In the genomic region with DNA sequence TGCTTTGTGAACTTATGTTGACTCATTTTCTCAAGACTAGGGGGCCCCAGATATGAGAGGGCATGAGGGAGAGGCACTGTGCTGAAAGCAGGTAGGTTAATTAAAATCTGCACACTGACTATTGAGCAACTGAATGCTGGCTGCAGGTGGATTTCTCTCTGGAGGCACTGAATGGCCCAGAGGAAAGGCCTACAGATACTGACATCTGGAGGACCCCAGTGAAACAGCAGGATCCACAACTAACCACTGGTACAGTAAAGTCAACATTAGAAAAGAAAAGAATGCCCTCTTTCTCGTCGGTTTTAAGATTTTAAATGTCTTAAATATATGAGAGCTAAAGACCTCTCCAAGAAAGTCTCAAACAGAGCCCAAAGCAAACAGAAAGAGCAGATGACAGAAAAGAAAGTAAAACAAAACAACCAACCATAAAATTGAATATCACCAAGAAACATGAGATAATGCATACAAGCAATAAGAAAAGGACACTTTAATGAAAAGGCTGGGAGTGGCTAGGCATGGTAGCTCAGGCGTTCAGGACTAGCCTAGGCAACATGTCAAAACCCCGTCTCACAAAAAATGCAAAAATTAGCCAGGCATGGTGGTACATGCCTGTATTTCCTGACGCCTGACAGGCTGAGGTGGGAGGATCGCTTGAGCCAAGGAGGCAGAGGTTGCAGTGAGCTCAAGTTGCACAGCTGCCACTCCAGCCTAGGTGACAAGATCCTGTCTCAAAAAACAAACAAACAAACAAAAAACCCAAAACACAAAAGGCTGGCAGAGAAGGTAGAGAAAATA, we compare ENCODE assay signal across 12 cellular contexts. TPM values are rescaled to one million over a fixed set of nuclear protein-coding genes. Genes with fewer than 3 reads are reported as not detected.
DNase-seq lines count a peak whose midpoint lies in the region; ATAC-seq and TF ChIP-seq lines count a peak whose summit lies in the region.
"Had no signal": no experiment of that assay in that cellular context is flagged by ENCODE, and none has a peak within 500 bp of the region (broad histone marks: within the 10 kb centered on the region; RNA-seq: fewer than 3 reads in every experiment).

No MANE protein-coding gene starts in this region.

- H3K27me3 Mint-ChIP-seq in activated naive CD4-positive, alpha-beta T cell treated with anti-CD3 and anti-CD28 coated beads, Interleukin-2, amount 50 U/mL, for 24 hours, result no peaks in the 10 kb centered on the region
- H3K27me3 Mint-ChIP-seq: stimulated activated naive CD8-positive, alpha-beta T cell treated with anti-CD3 and anti-CD28 coated beads, Interleukin-15, Interleukin-2, amounts not matched to agents 100 ng/mL and 50 ng/mL, for 24 hours had no signal

- H3K4me1 ChIP-seq in thyroid gland, result peaks cover 0 to 4% of the 10 kb centered on the region in 2 donors
- H3K4me1 ChIP-seq: BLaER1 had no signal

- peaks cover 17% of the 10 kb centered on the region for H3K36me3 ChIP-seq in WERI-Rb-1
- no peaks in the 10 kb centered on the region for H3K36me3 ChIP-seq in thyroid gland

- H3K9me3 Mint-ChIP-seq in activated naive CD4-positive, alpha-beta T cell treated with anti-CD3 and anti-CD28 coated beads, Interleukin-2, amount 50 U/mL, for 24 hours, result peaks cover 5% of the 10 kb centered on the region
- H3K9me3 Mint-ChIP-seq: stimulated activated naive CD8-positive, alpha-beta T cell treated with anti-CD3 and anti-CD28 coated beads, Interleukin-15, Interleukin-2, amounts not matched to agents 100 ng/mL and 50 ng/mL, for 24 hours had no signal

- no peak overlapping the region for H3K4me3 ChIP-seq in WERI-Rb-1 (ENCODE audit: low read depth, low read length)
- no peak overlapping the region for H3K4me3 ChIP-seq in thyroid gland (replicated peaks in 1 of 3)
- H3K4me3 ChIP-seq: BLaER1, MG63 had no signal

- H3K4me3 Mint-ChIP-seq in activated naive CD4-positive, alpha-beta T cell treated with anti-CD3 and anti-CD28 coated beads, Interleukin-2, amount 50 U/mL, for 24 hours, result no peak overlapping the region
- H3K4me3 Mint-ChIP-seq: stimulated activated naive CD8-positive, alpha-beta T cell treated with anti-CD3 and anti-CD28 coated beads, Interleukin-15, Interleukin-2, amounts not matched to agents 100 ng/mL and 50 ng/mL, for 24 hours had no signal

- intact Hi-C loops in left ventricle myocardium superior (cut with micrococcal nuclease), result no loop called here
- intact Hi-C loops in thyroid gland (cut with DNase I), result no loop called here

- no peaks in the 10 kb centered on the region for H3K4me1 Mint-ChIP-seq in activated naive CD4-positive, alpha-beta T cell treated with anti-CD3 and anti-CD28 coated beads, Interleukin-2, amount 50 U/mL, for 24 hours

- ATAC-seq in left ventricle myocardium superior (peak; percentile 77), HG03457 (IDR thresholded peaks at IDR 0.05; ENCODE audit: unreplicated experiment) (no peak)

- H3K27ac Mint-ChIP-seq in activated naive CD4-positive, alpha-beta T cell treated with anti-CD3 and anti-CD28 coated beads, Interleukin-2, amount 50 U/mL, for 24 hours, result peak overlapping the region; percentile 12
- H3K27ac Mint-ChIP-seq: stimulated activated naive CD8-positive, alpha-beta T cell treated with anti-CD3 and anti-CD28 coated beads, Interleukin-15, Interleukin-2, amounts not matched to agents 100 ng/mL and 50 ng/mL, for 24 hours had no signal

- peaks cover 71% of the 10 kb centered on the region for H3K36me3 Mint-ChIP-seq in activated naive CD4-positive, alpha-beta T cell treated with anti-CD3 and anti-CD28 coated beads, Interleukin-2, amount 50 U/mL, for 24 hours

- H3K27ac ChIP-seq in WERI-Rb-1 (no peak overlapping the region), thyroid gland (peak overlapping the region; percentile 12 to 53 (median 42))
- H3K27ac ChIP-seq: BLaER1 had no signal

- TF ChIP-seq POLR2A in thyroid gland (IDR thresholded peaks at IDR 0.05), result no peak

- no peak for DNase-seq in activated naive CD4-positive, alpha-beta T cell treated with Interleukin-2 at 50 U/mL for 16 hours
- DNase-seq in WERI-Rb-1 (peak; percentile 20), left ventricle myocardium superior (no peak), thyroid gland (peak; percentile 45 to 67)
- no peak for DNase-seq in stimulated activated CD4-positive, alpha-beta T cell treated with anti-CD3 and anti-CD28 coated beads, Interleukin-2, amount 100 ng/mL, for 48 hours
- no peak for DNase-seq in activated T-cell treated with anti-CD3 and anti-CD28 coated beads, Interleukin-2, amount 50 U/mL, for 1 hour
- DNase-seq: hippocampal formation, MG63 had no signal

- no peaks in the 10 kb centered on the region for H3K27me3 ChIP-seq in WERI-Rb-1 (ENCODE audit: insufficient read depth, low read depth, severe bottlenecking)
- no peaks in the 10 kb centered on the region for H3K27me3 ChIP-seq in thyroid gland
- H3K27me3 ChIP-seq: BLaER1, MG63 had no signal

- TF ChIP-seq CTCF in WERI-Rb-1 (IDR thresholded peaks at IDR 0.05; ENCODE audit: low read depth, low read length), result peak; percentile 59
- TF ChIP-seq CTCF in thyroid gland (IDR thresholded peaks at IDR 0.05), result peak in 4 of 6 experiments; percentile 16 to 52 (median 38)

- no peaks in the 10 kb centered on the region for H3K9me3 ChIP-seq in WERI-Rb-1 (ENCODE audit: severe bottlenecking)
- H3K9me3 ChIP-seq in thyroid gland, result no peaks in the 10 kb centered on the region
- H3K9me3 ChIP-seq: MG63 had no signal

- WGBS in thyroid gland, 2 donors, result 35 to 41% methylated on average over 6 of the region's 6 CpGs

RNA-seq across cellular contexts. Expression of a gene that starts 43.3 kb away (rescaled TPM):
- total RNA-seq in left ventricle myocardium superior (12.5 TPM), thyroid gland (10 to 100 TPM; 27.3 to 55.9 (median 30.1) TPM)

Comparison
In these comparisons a context has a peak if more than half of its experiments do, and no peak if none do; other contexts are left out.
1. DNase-seq: peak in WERI-Rb-1 (single experiment) and thyroid gland (2 of 2); none in activated naive CD4-positive, alpha-beta T cell treated with Interleukin-2 at 50 U/mL for 16 hours (single experiment), left ventricle myocardium superior (single experiment), stimulated activated CD4-positive, alpha-beta T cell treated with anti-CD3 and anti-CD28 coated beads, Interleukin-2, amount 100 ng/mL, for 48 hours (0 of 2) and activated T-cell treated with anti-CD3 and anti-CD28 coated beads, Interleukin-2, amount 50 U/mL, for 1 hour (single experiment).